ENCODE assay signal across 1 cellular context in genomic region chr15:58525926-58526538, GRCh38.
TF ChIP-seq lines count a peak whose summit lies in the region.

No MANE protein-coding gene starts in this region.

TF ChIP-seq in liver, 16 proteins besides CTCF, POLR2A, EP300 and RAD21 (continued from another document):
- TF ChIP-seq YY1 (IDR thresholded peaks at IDR 0.05) (peak; percentile 25), HNF4G (IDR thresholded peaks at IDR 0.05) (no peak)
TF ChIP-seq in liver: peak in this region for 2.
